Comparison of ENCODE assay signal across 1 cellular context in the genomic region with DNA sequence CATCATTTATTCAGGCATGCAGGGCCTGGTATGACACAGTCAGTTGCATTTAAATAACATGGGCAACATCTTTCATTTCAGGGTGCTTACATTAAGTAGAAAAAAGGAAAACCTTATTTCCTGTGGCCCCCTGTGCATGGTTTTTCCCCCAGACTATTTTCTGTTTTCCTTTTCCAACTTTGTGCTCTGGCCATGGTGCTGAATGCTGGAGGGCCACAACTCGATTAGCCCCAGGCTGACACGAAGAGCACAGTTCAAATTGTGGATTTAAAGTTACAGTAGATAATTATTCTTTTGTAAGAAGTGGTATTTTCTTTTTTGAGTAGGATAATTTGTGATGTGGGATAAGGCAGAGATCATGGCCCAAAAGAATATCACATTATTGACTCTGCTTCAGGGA.
TF ChIP-seq lines count a peak whose summit lies in the region.

No MANE protein-coding gene starts in this region.

TF ChIP-seq in H1, 55 proteins besides CTCF, POLR2A, EP300 and RAD21:
- TF ChIP-seq GABPA (IDR thresholded peaks at IDR 0.05; ENCODE audit: borderline replicate concordance, insufficient read depth, low read length) (no peak), SIRT6 (IDR thresholded peaks at IDR 0.05; ENCODE audit: low read length) (no peak)
